Comparison of ENCODE assay signal across 1 cellular context in genomic region chr14:103540816-103541493, GRCh38.
TF ChIP-seq lines count a peak whose summit lies in the region.

No MANE protein-coding gene starts in this region.

TF ChIP-seq in HepG2, 621 proteins besides CTCF, POLR2A, EP300 and RAD21:
- TF ChIP-seq ZSCAN25 (CRISPR knock-in tag; IDR thresholded peaks at IDR 0.05) (no peak), GABPB1 (CRISPR knock-in tag; IDR thresholded peaks at IDR 0.05) (peak; percentile 19; the same call in 1 of the 2 replicates)
